ENCODE assay signal across 7 cellular contexts in genomic region chrX:136028383-136028984, GRCh38. TPM values are rescaled to one million over a fixed set of nuclear protein-coding genes. Genes with fewer than 3 reads are reported as not detected.
DNase-seq lines count a peak whose midpoint lies in the region; ATAC-seq and TF ChIP-seq lines count a peak whose summit lies in the region.

No MANE protein-coding gene starts in this region.

- H3K4me3 ChIP-seq in HFF-Myc (replicated peaks; ENCODE audit: low read depth, low read length), result no peak overlapping the region
- no peak overlapping the region for H3K4me3 ChIP-seq in upper lobe of right lung

- peaks cover 9% of the 10 kb centered on the region for H3K36me3 ChIP-seq in upper lobe of right lung

- intact Hi-C loops in upper lobe of right lung (cut with DNase I), result no loop called here

- no peaks in the 10 kb centered on the region for H3K9me3 ChIP-seq in upper lobe of right lung

- no peaks in the 10 kb centered on the region for H3K27me3 ChIP-seq in upper lobe of right lung

- H3K4me1 ChIP-seq in upper lobe of right lung, result no peaks in the 10 kb centered on the region

- TF ChIP-seq CTCF in HFF-Myc (IDR thresholded peaks at IDR 0.05; ENCODE audit: low read depth, low read length, missing control alignments) (peak; percentile 32), upper lobe of right lung (IDR thresholded peaks at IDR 0.05) (peak; percentile 49)

- peak; percentile 5 for DNase-seq in GF-D8 (lab: John Stamatoyannopoulos, UW)
- no peak for DNase-seq in HFF-Myc (ENCODE audit: extremely low read depth, low read depth)
- DNase-seq in NCI-H524 (lab: John Stamatoyannopoulos, UW), result peak; percentile 32 to 72
- DNase-seq in caudate nucleus (lab: John Stamatoyannopoulos, UW), result peak in 1 of 61 donors; percentile 2
- DNase-seq in kidney tubule cell (ENCODE audit: low spot score), result peak; percentile 62
- no peak for DNase-seq in upper lobe of right lung

- ATAC-seq in upper lobe of right lung, result peak; percentile 66
- no peak for ATAC-seq in HG03565 (IDR thresholded peaks at IDR 0.05; ENCODE audit: unreplicated experiment)

- H3K27ac ChIP-seq in caudate nucleus (ENCODE audit: low read depth, low read length) (peak overlapping the region; percentile 33), upper lobe of right lung (peak overlapping the region; percentile 55)

RNA-seq across cellular contexts. Expression of gene SLC9A6, which starts 43.2 kb away (rescaled TPM):
- 13.2 TPM for total RNA-seq in upper lobe of right lung

RNA-seq across cellular contexts. Expression of gene MMGT1, which starts 54.7 kb away (rescaled TPM):
- total RNA-seq in upper lobe of right lung, result 30.2 TPM

Comparison
In these comparisons a context has a peak if more than half of its experiments do, and no peak if none do; other contexts are left out.
1. DNase-seq: peak in GF-D8 (single experiment), NCI-H524 (2 of 2) and kidney tubule cell (single experiment); none in HFF-Myc (single experiment) and upper lobe of right lung (single experiment).